13 cellular contexts compared by ENCODE assay signal in the genomic region with DNA sequence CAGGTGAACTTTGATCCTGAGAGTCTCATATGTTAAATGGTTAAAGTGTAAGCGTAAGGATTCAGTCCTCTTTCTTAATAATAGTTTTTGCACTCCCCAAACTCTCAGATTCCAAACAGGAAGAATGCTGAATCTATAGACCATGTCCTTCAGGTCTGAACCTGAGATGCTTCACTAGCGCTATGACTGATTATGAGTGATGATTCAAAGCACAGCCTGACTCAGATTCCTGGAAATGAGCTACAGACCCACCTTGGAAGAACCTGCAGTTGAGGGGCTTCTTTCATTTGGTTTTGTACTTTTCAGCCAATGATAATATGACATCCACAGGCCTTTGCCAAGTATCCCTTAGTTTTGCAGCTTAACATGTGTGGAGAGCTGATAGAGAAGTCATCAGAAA. TPM values are rescaled to one million over a fixed set of nuclear protein-coding genes. Genes with fewer than 3 reads are reported as not detected.
DNase-seq lines count a peak whose midpoint lies in the region; ATAC-seq, FAIRE-seq and TF ChIP-seq lines count a peak whose summit lies in the region.
"Had no signal": no experiment of that assay in that cellular context is flagged by ENCODE, and none has a peak within 500 bp of the region (broad histone marks: within the 10 kb centered on the region; RNA-seq: fewer than 3 reads in every experiment).

No MANE protein-coding gene starts in this region.

- H2AFZ ChIP-seq in GM23248 (0 out of 2 replicates have a peak overlapping the region, but pooled peaks have one; percentile 63), astrocyte (ENCODE audit: low read depth, low read length) (no peak overlapping the region)

- TF ChIP-seq CTCF in astrocyte (IDR thresholded peaks at IDR 0.05; ENCODE audit: insufficient read depth, low read depth, low read length) (no peak), sigmoid colon (IDR thresholded peaks at IDR 0.05) (no peak)

- H3K9me3 Mint-ChIP-seq in astrocyte (ENCODE audit: unreplicated experiment): peaks cover 2% of the 10 kb centered on the region
- no peaks in the 10 kb centered on the region for H3K9me3 Mint-ChIP-seq in T-cell

- intact Hi-C loops in right cardiac atrium (cut with DNase I) (loop anchor here in 2 of 4 donors (5.0 to 10.0 kb wide), 3 partner anchors 45 to 317 kb away; no protein-coding TSS in a partner anchor), sigmoid colon (cut with DNase I) (no loop called here)

- 0 out of 2 replicates have a peak, but pooled peaks cover 5% of the 10 kb centered on the region for H3F3A ChIP-seq in GM23248 (ENCODE audit: insufficient read depth)

- no peak for TF ChIP-seq POLR2A in sigmoid colon (IDR thresholded peaks at IDR 0.05)

- CTCF ChIA-PET in T-cell (lab: Charles Lee): no interaction called here

- H3K4me3 Mint-ChIP-seq in astrocyte (ENCODE audit: unreplicated experiment) (peak overlapping the region; percentile 90), T-cell (no peak overlapping the region)

- H3K9me2 ChIP-seq in GM23248 (ENCODE audit: insufficient read depth): no peaks in the 10 kb centered on the region

- no peak for TF ChIP-seq EP300 in sigmoid colon (IDR thresholded peaks at IDR 0.05)

- peaks cover 7% of the 10 kb centered on the region; the same call in 1 of the 2 replicates for H3K4me1 ChIP-seq in GM23248 (ENCODE audit: insufficient read depth)
- H3K4me1 ChIP-seq in astrocyte (ENCODE audit: insufficient read depth, low read length): peaks cover 25% of the 10 kb centered on the region
- peaks cover 2% of the 10 kb centered on the region for H3K4me1 ChIP-seq in right cardiac atrium (ENCODE audit: control insufficient read depth, insufficient read depth, low read length)
- H3K4me1 ChIP-seq in sigmoid colon: peaks cover 0 to 11% (median 5%) of the 10 kb centered on the region in 4 donors

- POLR2A ChIA-PET in T-cell (lab: Charles Lee): no interaction called here

- no peak for FAIRE-seq in astrocyte (lab: Jason Lieb, UNC)

- H3K9ac ChIP-seq in GM23248 (no peak overlapping the region), astrocyte (ENCODE audit: low read length) (peak overlapping the region; percentile 87)

- H3K36me3 ChIP-seq in GM23248 (ENCODE audit: low read depth) (no peaks in the 10 kb centered on the region), astrocyte (ENCODE audit: insufficient read depth, low read length) (peaks cover 4% of the 10 kb centered on the region), sigmoid colon (no peaks in the 10 kb centered on the region)
- H3K36me3 ChIP-seq: WERI-Rb-1 had no signal

- H3K4me3 ChIP-seq in GM23248: no peak overlapping the region
- peak overlapping the region; percentile 77 for H3K4me3 ChIP-seq in astrocyte (ENCODE audit: insufficient read depth, low read depth, low read length)
- H3K4me3 ChIP-seq in right cardiac atrium (ENCODE audit: low read length): peak overlapping the region; percentile 53
- H3K4me3 ChIP-seq in sigmoid colon: peak overlapping the region in 3 of 4 donors; percentile 4 to 54 (median 51)

- no peak overlapping the region for H3K27ac ChIP-seq in GM23248
- peak overlapping the region; percentile 69 for H3K27ac ChIP-seq in astrocyte (ENCODE audit: low read depth, low read length)
- H3K27ac ChIP-seq in right cardiac atrium (ENCODE audit: low read length): peak overlapping the region; percentile 54
- H3K27ac ChIP-seq in sigmoid colon: peak overlapping the region in 1 of 4 donors; percentile 6
- H3K27ac ChIP-seq: WERI-Rb-1 had no signal

- ATAC-seq in right cardiac atrium (no peak), GM21526 (IDR thresholded peaks at IDR 0.05; ENCODE audit: low FRiP score, unreplicated experiment) (no peak), T-cell (replicated peaks in 1 of 4) (no peak), HG03354 (IDR thresholded peaks at IDR 0.05; ENCODE audit: poor library complexity, severe bottlenecking, unreplicated experiment) (no peak)

- H3K27me3 Mint-ChIP-seq in astrocyte (ENCODE audit: low read depth, unreplicated experiment) (peaks cover 9% of the 10 kb centered on the region), T-cell (peaks cover 23 to 33% of the 10 kb centered on the region in 2 donors)

- DNase-seq in GM23248: no peak
- peak; percentile 44 for DNase-seq in astrocyte (ENCODE audit: low read depth)
- DNase-seq in right cardiac atrium: no peak
- no peak for DNase-seq in sigmoid colon
- no peak for DNase-seq in T-cell
- DNase-seq in NCI-H1436 treated with DMSO at 0.1 percent for 48 hours (lab: John Stamatoyannopoulos, UW): no peak
- DNase-seq: activated gamma-delta T cell; CD4-positive, alpha-beta memory T cell; effector CD4-positive, alpha-beta T cell; stimulated activated CD4-positive, alpha-beta T cell treated with anti-CD3 and anti-CD28 coated beads, Interleukin-4, amount 100 ng/mL, for 4 hours; WERI-Rb-1 had no signal

- H4K20me1 ChIP-seq in GM23248 (ENCODE audit: insufficient read depth) (no peaks in the 10 kb centered on the region), astrocyte (ENCODE audit: insufficient read depth, low read length) (no peaks in the 10 kb centered on the region)

- 78 to 79% methylated on average over 2 of the region's 2 CpGs for WGBS in GM23248 (ENCODE audit: low coverage in 1 of 2, low lambda C conversion rate in 2 of 2, missing lambda C conversion rate in 2 of 2), 2 experiments
- 41% methylated on average over 2 of the region's 2 CpGs for WGBS in right cardiac atrium
- 69 to 74% methylated on average over 2 of the region's 2 CpGs for WGBS in sigmoid colon, 2 donors

- in situ Hi-C loops in GM23248 (cut with MboI): no loop called here

- H3K4me1 Mint-ChIP-seq in astrocyte (ENCODE audit: low read depth, unreplicated experiment): peaks cover 7% of the 10 kb centered on the region
- H3K4me1 Mint-ChIP-seq in T-cell: peaks cover 0 to 6% (median 5%) of the 10 kb centered on the region in 3 donors

- H3K9me3 ChIP-seq in GM23248 (ENCODE audit: low read depth) (no peaks in the 10 kb centered on the region), astrocyte (ENCODE audit: insufficient read depth, low read depth, low read length) (no peaks in the 10 kb centered on the region), right cardiac atrium (ENCODE audit: control insufficient read depth, low read length) (no peaks in the 10 kb centered on the region), sigmoid colon (no peaks in the 10 kb centered on the region)

- H3K27ac Mint-ChIP-seq in astrocyte (ENCODE audit: unreplicated experiment) (no peak overlapping the region), T-cell (no peak overlapping the region)
- H3K27ac Mint-ChIP-seq: CD4-positive, alpha-beta memory T cell had no signal

- H3K79me2 ChIP-seq in GM23248 (ENCODE audit: insufficient read depth) (no peaks in the 10 kb centered on the region), astrocyte (ENCODE audit: insufficient read depth, low read length) (peaks cover 55% of the 10 kb centered on the region)

- H3K27me3 ChIP-seq in GM23248 (replicated peaks; ENCODE audit: insufficient read depth) (peaks cover 12% of the 10 kb centered on the region; the same call in 1 of the 2 replicates), astrocyte (ENCODE audit: insufficient read depth, low read length) (no peaks in the 10 kb centered on the region), right cardiac atrium (ENCODE audit: control insufficient read depth, insufficient read depth) (no peaks in the 10 kb centered on the region), sigmoid colon (peaks cover 0 to 11% (median 0%) of the 10 kb centered on the region in 3 donors)

- H3K36me3 Mint-ChIP-seq in astrocyte (ENCODE audit: low read depth, unreplicated experiment) (no peaks in the 10 kb centered on the region), T-cell (no peaks in the 10 kb centered on the region)
- H3K36me3 Mint-ChIP-seq: CD4-positive, alpha-beta memory T cell had no signal

- H3K4me2 ChIP-seq in GM23248 (ENCODE audit: unreplicated experiment) (peak overlapping the region; percentile 69), astrocyte (ENCODE audit: low read length) (peak overlapping the region; percentile 85)

RNA-seq across cellular contexts. Expression of gene EDNRA, which starts 1.4 kb away (rescaled TPM):
- 0.63 and 0.86 TPM in 2 replicates for total RNA-seq in GM23248 (2014; rRNA removed; shearing (Covaris generic))
- polyA plus RNA-seq in GM23248 (2016; fragmentation: Nextera tagmentation; extraction: Ambion mirVana): 0.48 and 0.68 TPM in 2 replicates
- total RNA-seq in astrocyte: 6.4 and 9.3 TPM in 2 replicates
- total RNA-seq in right cardiac atrium: 10 to 100 TPM; 43.3 to 99.8 (median 66.2) TPM
- 21.9 TPM for polyA plus RNA-seq in right cardiac atrium
- total RNA-seq in sigmoid colon: 10 to 100 TPM in 1 of 4 donors, 1 to 10 TPM in 3; 2.1 to 10.5 (median 7.4) TPM
- 1 to 10 TPM in 1 of 3 donors, under 1 TPM in 1, not detected in 1; 0.23 to 1.4 TPM for polyA plus RNA-seq in sigmoid colon
- total RNA-seq in T-cell: under 1 TPM in 2 of 5 donors, not detected in 3; 0.06 to 0.29 TPM
- total RNA-seq: CD4-positive, alpha-beta memory T cell had no signal
- polyA plus RNA-seq: CD4-positive, alpha-beta memory T cell had no signal
